In genomic region chr16:2009302-2009711, GRCh38 we compare ENCODE assay signal across 8 cellular contexts. TPM values are rescaled to one million over a fixed set of nuclear protein-coding genes. Genes with fewer than 3 reads are reported as not detected.
DNase-seq lines count a peak whose midpoint lies in the region; ATAC-seq and TF ChIP-seq lines count a peak whose summit lies in the region.

No MANE protein-coding gene starts in this region.

- DNase-seq in adrenal gland (no peak), left lobe of liver (ENCODE audit: low spot score) (no peak), tibial nerve (ENCODE audit: low spot score in 2 of 2) (no peak), NOMO-1 treated with dmso at 0.1 percent for 144 hours (lab: John Stamatoyannopoulos, UW; ENCODE audit: unreplicated experiment) (no peak), NCI-H1105 (lab: John Stamatoyannopoulos, UW) (no peak)

- H3K36me3 ChIP-seq in ACC112 (ENCODE audit: insufficient read depth, low read length): no peaks in the 10 kb centered on the region
- no peaks in the 10 kb centered on the region for H3K36me3 ChIP-seq in adrenal gland (replicated peaks in 1 of 2)
- H3K36me3 ChIP-seq in tibial nerve: no peaks in the 10 kb centered on the region

- H3K4me3 ChIP-seq in ACC112 (ENCODE audit: low read depth, low read length): peak overlapping the region; percentile 83
- peak overlapping the region; percentile 42 to 94 (median 84) for H3K4me3 ChIP-seq in adrenal gland
- peak overlapping the region; percentile 68 to 98 (median 74) for H3K4me3 ChIP-seq in tibial nerve

- TF ChIP-seq CTCF in adrenal gland (IDR thresholded peaks at IDR 0.05) (peak in 1 of 6 experiments; percentile 2), tibial nerve (IDR thresholded peaks at IDR 0.05) (no peak)

- 0 to 2% methylated on average over 35 to 49 of the region's 49 CpGs; no CpG with 5 or more reads in 2 of the 4 donors for whole genome bisulfite sequencing in adrenal gland, 4 donors
- WGBS in tibial nerve, 2 donors: 0 to 3% methylated on average over 8 to 24 of the region's 49 CpGs

- ATAC-seq in GM19351 (IDR thresholded peaks at IDR 0.05; ENCODE audit: unreplicated experiment) (peak; percentile 35), HG03460 (IDR thresholded peaks at IDR 0.05; ENCODE audit: unreplicated experiment) (peak; percentile 18), left lobe of liver (peak; percentile 11)

- intact Hi-C loops in adrenal gland (cut with DNase I): loop anchor here in 1 of 2 donors (5.0 kb wide), 1 partner anchor 143 kb away; no protein-coding TSS in a partner anchor

- H3K27me3 ChIP-seq in ACC112 (ENCODE audit: insufficient read depth, low read length) (no peaks in the 10 kb centered on the region), adrenal gland (no peaks in the 10 kb centered on the region), tibial nerve (no peaks in the 10 kb centered on the region)

- H3K27ac ChIP-seq in ACC112 (ENCODE audit: low read depth, low read length): peak overlapping the region; percentile 70
- peak overlapping the region in 4 of 5 donors; percentile 77 to 87 (median 83) for H3K27ac ChIP-seq in adrenal gland
- H3K27ac ChIP-seq in tibial nerve: peak overlapping the region in 3 of 4 donors; percentile 84 to 92 (median 92)

- TF ChIP-seq EP300 in tibial nerve (IDR thresholded peaks at IDR 0.05): no peak

- TF ChIP-seq POLR2A in adrenal gland (IDR thresholded peaks at IDR 0.05) (no peak), tibial nerve (IDR thresholded peaks at IDR 0.05) (no peak)

- H3K79me2 ChIP-seq in ACC112 (ENCODE audit: control insufficient read depth, insufficient read depth, low read length, unreplicated experiment): peaks cover 61% of the 10 kb centered on the region

- no peak overlapping the region for H2AFZ ChIP-seq in ACC112 (ENCODE audit: low read length, unreplicated experiment)

- H3K4me1 ChIP-seq in ACC112 (ENCODE audit: control insufficient read depth, insufficient read depth, low read length, unreplicated experiment) (peaks cover 24% of the 10 kb centered on the region), adrenal gland (replicated peaks in 1 of 2) (peaks cover 24 to 41% of the 10 kb centered on the region in 2 donors), tibial nerve (peaks cover 4 to 57% (median 53%) of the 10 kb centered on the region in 4 donors)

- H3K9me3 ChIP-seq in adrenal gland (replicated peaks in 1 of 3) (no peaks in the 10 kb centered on the region), tibial nerve (no peaks in the 10 kb centered on the region)

RNA-seq across cellular contexts. Expression of gene ZNF598, which starts 0.3 kb away (rescaled TPM):
- total RNA-seq in adrenal gland (10 to 100 TPM; 17.3 to 36.6 (median 29.0) TPM), left lobe of liver (29.9 TPM), tibial nerve (10 to 100 TPM; 37.0 to 83.1 (median 49.2) TPM)
- polyA plus RNA-seq in adrenal gland: 10 to 100 TPM in 2 of 3 donors, 1 to 10 TPM in 1; 8.3 to 51.5 (median 37.9) TPM

RNA-seq across cellular contexts. Expression of gene NPW, which starts 10.3 kb away (rescaled TPM):
- 1 to 10 TPM in 2 of 8 donors, under 1 TPM in 1, not detected in 5; 0.50 to 3.9 (median 1.0) TPM for total RNA-seq in adrenal gland
- 1 to 10 TPM in 1 of 3 donors, under 1 TPM in 1, not detected in 1; 0.88 to 1.3 TPM for polyA plus RNA-seq in adrenal gland
- 8.5 TPM for total RNA-seq in left lobe of liver
- 1 to 10 TPM in 2 of 4 donors, not detected in 2; 3.0 to 3.1 TPM for total RNA-seq in tibial nerve

RNA-seq across cellular contexts. Expression of gene NHERF2, which starts 17.4 kb away (rescaled TPM):
- total RNA-seq in adrenal gland: 100 to 1,000 TPM in 2 of 8 donors, 10 to 100 TPM in 6; 49.2 to 155 (median 67.7) TPM
- polyA plus RNA-seq in adrenal gland: 100 to 1,000 TPM in 2 of 3 donors, 10 to 100 TPM in 1; 12.5 to 263 (median 147) TPM
- 334 TPM for total RNA-seq in left lobe of liver
- total RNA-seq in tibial nerve: 10 to 100 TPM; 54.7 to 83.1 (median 64.9) TPM

RNA-seq across cellular contexts. Expression of gene SYNGR3, which starts 19.5 kb away (rescaled TPM):
- total RNA-seq in adrenal gland (10 to 100 TPM in 1 of 8 donors, 1 to 10 TPM in 2, under 1 TPM in 3, not detected in 2; 0.54 to 10.9 (median 1.7) TPM), left lobe of liver (0.30 TPM), tibial nerve (1 to 10 TPM in 1 of 4 donors, not detected in 3; 3.9 TPM)
- polyA plus RNA-seq in adrenal gland: 1 to 10 TPM; 3.2 to 5.2 (median 4.4) TPM

RNA-seq across cellular contexts. Expression of gene GFER, which starts 25.3 kb away (rescaled TPM):
- 10 to 100 TPM; 16.4 to 37.6 (median 27.8) TPM for total RNA-seq in adrenal gland
- 10 to 100 TPM; 17.4 to 60.8 (median 54.4) TPM for polyA plus RNA-seq in adrenal gland
- total RNA-seq in left lobe of liver: 20.3 TPM
- 10 to 100 TPM; 13.4 to 20.2 (median 18.1) TPM for total RNA-seq in tibial nerve
